Comparison of ENCODE assay signal across 8 cellular contexts in genomic region chr3:71579934-71580318, GRCh38. TPM values are rescaled to one million over a fixed set of nuclear protein-coding genes. Genes with fewer than 3 reads are reported as not detected.
DNase-seq lines count a peak whose midpoint lies in the region; ATAC-seq, FAIRE-seq and TF ChIP-seq lines count a peak whose summit lies in the region.

No MANE protein-coding gene starts in this region.

- DNase-seq in Caki2 (ENCODE audit: low read depth) (peak; percentile 79), MV-4-11 (lab: John Stamatoyannopoulos, UW) (peak; percentile 76), body of pancreas (peak; percentile 36 to 55 (median 44)), natural killer cell (no peak), frontal cortex (ENCODE audit: low spot score in 2 of 2) (no peak), SJCRH30 (no peak)

- H3K4me1 Mint-ChIP-seq in natural killer cell, result peaks cover 16 to 38% of the 10 kb centered on the region in 2 donors

- H3K36me3 ChIP-seq in body of pancreas (replicated peaks in 1 of 2; ENCODE audit: insufficient read depth in 1 of 2, low read depth in 2 of 2) (no peaks in the 10 kb centered on the region), SJCRH30 (no peaks in the 10 kb centered on the region)

- H3K4me3 ChIP-seq in body of pancreas (no peak overlapping the region), SJCRH30 (no peak overlapping the region)

- no peaks in the 10 kb centered on the region for H3K36me3 Mint-ChIP-seq in natural killer cell

- in situ Hi-C loops in Caki2 (cut with HindIII; ENCODE audit: low pct_unique_long_range_greater_than_20kb, low sequenced_read_pairs), result loop anchor here (25.0 kb wide), 1 partner anchor 468 kb away; no protein-coding TSS in a partner anchor

- H3K9me3 Mint-ChIP-seq in natural killer cell, result no peaks in the 10 kb centered on the region

- peaks cover 47% of the 10 kb centered on the region for H3K4me1 ChIP-seq in body of pancreas
- no peaks in the 10 kb centered on the region for H3K4me1 ChIP-seq in SJCRH30

- H3K27ac Mint-ChIP-seq in natural killer cell, result no peak overlapping the region

- H3K27me3 Mint-ChIP-seq in natural killer cell (ENCODE audit: low read depth in 2 of 2), result peaks cover 6 to 11% of the 10 kb centered on the region in 2 donors

- TF ChIP-seq CTCF in body of pancreas (IDR thresholded peaks at IDR 0.05) (no peak), natural killer cell (IDR thresholded peaks at IDR 0.05) (no peak)

- WGBS in body of pancreas, 2 donors, result 12 to 15% methylated on average over 3 of the region's 3 CpGs

- H3K9me3 ChIP-seq in body of pancreas (no peaks in the 10 kb centered on the region), SJCRH30 (replicated peaks) (no peaks in the 10 kb centered on the region)

- H3K27me3 ChIP-seq in body of pancreas (no peaks in the 10 kb centered on the region), SJCRH30 (peaks cover 3% of the 10 kb centered on the region; the same call in 1 of the 2 replicates)

- peak overlapping the region; percentile 40 for H3K4me3 Mint-ChIP-seq in natural killer cell

- ATAC-seq in body of pancreas (no peak), natural killer cell (no peak), HG03139 (IDR thresholded peaks at IDR 0.05; ENCODE audit: unreplicated experiment) (no peak), esophagus mucosa (no peak)

- H3K27ac ChIP-seq in body of pancreas, result peak overlapping the region; percentile 27 to 100 (median 97)
- no peak overlapping the region for H3K27ac ChIP-seq in SJCRH30

- TF ChIP-seq POLR2A in body of pancreas (IDR thresholded peaks at IDR 0.05), result peak in 2 of 3 donors; percentile 49 to 50

- intact Hi-C loops in body of pancreas (cut with DNase I) (no loop called here), natural killer cell (cut with micrococcal nuclease) (loop anchor here (5.0 to 10.0 kb wide), 3 partner anchors 138 to 1515 kb away; no protein-coding TSS in a partner anchor)

- no peak for FAIRE-seq in frontal cortex (lab: Jason Lieb, UNC)

RNA-seq across cellular contexts. Expression of gene FOXP1, which starts 3.6 kb away (rescaled TPM):
- 31.8 and 39.5 TPM in 2 replicates for total RNA-seq in Caki2 (2014; rRNA removed; shearing (Covaris generic); ENCODE audit: low replicate concordance)
- total RNA-seq in body of pancreas (10 to 100 TPM; 85.7 to 86.1 TPM), natural killer cell (100 to 1,000 TPM; 166 to 185 (median 166) TPM), frontal cortex (118 TPM), esophagus mucosa (70.2 TPM)
- total RNA-seq in SJCRH30 (2014; rRNA removed; shearing (Covaris generic)), result 21.6 and 24.8 TPM in 2 replicates

Comparison
In these comparisons a context has a peak if more than half of its experiments do, and no peak if none do; other contexts are left out.
1. DNase-seq: peak in Caki2 (single experiment), MV-4-11 (single experiment) and body of pancreas (4 of 4); none in natural killer cell (single experiment), frontal cortex (0 of 2) and SJCRH30 (0 of 2).